ENCODE assay signal across 23 cellular contexts in genomic region chr9:21516796-21517195, GRCh38. TPM values are rescaled to one million over a fixed set of nuclear protein-coding genes. Genes with fewer than 3 reads are reported as not detected.
A peak's percentile ranks its signal among the peaks of the same experiment; 100 is the strongest.
DNase-seq lines count a peak whose midpoint lies in the region; ATAC-seq, FAIRE-seq and TF ChIP-seq lines count a peak whose summit lies in the region.
"Had no signal": no experiment of that assay in that cellular context is flagged by ENCODE, and none has a peak within 500 bp of the region (broad histone marks: within the 10 kb centered on the region; RNA-seq: fewer than 3 reads in every experiment).

No MANE protein-coding gene starts in this region.

- DNase-seq in A549 (ENCODE audit: low read depth in 1 of 2, low spot score in 1 of 2) = no peak
- no peak for DNase-seq in HFFc6
- DNase-seq in RWPE2 (ENCODE audit: low spot score) = no peak
- no peak for DNase-seq in mesothelial cell of epicardium (ENCODE audit: low spot score in 2 of 2, unreplicated experiment in 2 of 2)
- no peak for DNase-seq in T-helper 17 cell
- DNase-seq in psoas muscle = no peak
- DNase-seq: BE2C; C1 segment of cervical spinal cord; CD4-positive, CD25-positive, alpha-beta regulatory T cell; CD8-positive, alpha-beta memory T cell; COR-L47; DMS 273 treated with DMSO at 0.1 percent for 48 hours; DMS53; DND-41; EL; HCEC 1CT had no signal

- peak; percentile 8 to 27; a peak in 3 of 6 replicates for ATAC-seq in A549
- 0 out of 3 replicates have a peak, but pooled peaks have one; percentile 5 for ATAC-seq in RWPE2 (ENCODE audit: low read depth)
- no peak for ATAC-seq in T-helper 17 cell
- ATAC-seq in HG03432 (IDR thresholded peaks at IDR 0.05; ENCODE audit: unreplicated experiment) = no peak
- ATAC-seq in stimulated activated memory B cell treated with anti-CD40 and anti-IgM and Interleukin-4, amounts not matched to agents 10 μg/mL and 1 μg/mL and 100 μg/mL, for 72 hours = no peak
- no peak for ATAC-seq in psoas muscle
- ATAC-seq: GM12878 had no signal

- no peak for TF ChIP-seq RAD21 in A549 (conservative IDR thresholded peaks at IDR 0.05 in 1 of 2, IDR thresholded peaks at IDR 0.05 in 1 of 2)

- intact Hi-C loops in psoas muscle (cut with DNase I) = no loop called here

- TF ChIP-seq EP300 in A549 (IDR thresholded peaks at IDR 0.05) = no peak

- peak; percentile 65 for FAIRE-seq in A549 (lab: Jason Lieb, UNC)
- FAIRE-seq: GM12878, H54 had no signal

- H3K4me3 ChIP-seq in A549 (no peak overlapping the region), RWPE2 (ENCODE audit: severe bottlenecking) (no peak overlapping the region), psoas muscle (no peak overlapping the region)
- H3K4me3 ChIP-seq: GM12878 had no signal

- no peak overlapping the region for H3K27ac ChIP-seq in A549
- H3K27ac ChIP-seq in RWPE2 (ENCODE audit: poor library complexity, severe bottlenecking) = peak overlapping the region; percentile 30
- no peak overlapping the region for H3K27ac ChIP-seq in psoas muscle
- H3K27ac ChIP-seq: 22Rv1 had no signal

- CTCF ChIA-PET in A549 (lab: Yijun Ruan, JAX) = interaction anchor here (0.8 kb wide), 1 partner anchor 13 kb away, joined by 3 read pairs; no protein-coding TSS in a partner anchor

- TF ChIP-seq CTCF in A549 (IDR thresholded peaks at IDR 0.05) = no peak
- no peak for TF ChIP-seq CTCF in HFFc6 (IDR thresholded peaks at IDR 0.05)
- no peak for TF ChIP-seq CTCF in RWPE2 (IDR thresholded peaks at IDR 0.05; ENCODE audit: poor library complexity, severe bottlenecking)
- no peak for TF ChIP-seq CTCF in mesothelial cell of epicardium (IDR thresholded peaks at IDR 0.05; ENCODE audit: unreplicated experiment)
- no peak for TF ChIP-seq CTCF in psoas muscle (IDR thresholded peaks at IDR 0.05)

- H3K4me1 ChIP-seq in A549 (peaks cover 34% of the 10 kb centered on the region; the same call in 2 of the 3 replicates), RWPE2 (ENCODE audit: insufficient read depth, poor library complexity, severe bottlenecking) (peaks cover 16% of the 10 kb centered on the region), psoas muscle (no peaks in the 10 kb centered on the region)
- H3K4me1 ChIP-seq: BE2C had no signal

- H3K9me3 ChIP-seq in A549 (no peaks in the 10 kb centered on the region), RWPE2 (ENCODE audit: severe bottlenecking) (no peaks in the 10 kb centered on the region), T-helper 17 cell (ENCODE audit: control insufficient read depth, low read length, poor library complexity, severe bottlenecking) (no peaks in the 10 kb centered on the region), psoas muscle (no peaks in the 10 kb centered on the region)
- H3K9me3 ChIP-seq: BE2C had no signal

- WGBS in A549 (ENCODE audit: missing lambda C conversion rate) = 93% methylated on average over 3 of the region's 3 CpGs
- 79 to 81% (median 80%) methylated on average over 3 of the region's 3 CpGs for WGBS in psoas muscle, 3 donors

- H3K36me3 ChIP-seq in RWPE2 (ENCODE audit: low read depth) (peaks cover 94% of the 10 kb centered on the region), psoas muscle (ENCODE audit: insufficient read depth in 1 of 2, low read depth in 1 of 2) (no peaks in the 10 kb centered on the region)
- H3K36me3 ChIP-seq: BE2C had no signal

- H3K27ac Mint-ChIP-seq in HFFc6 = peak overlapping the region; percentile 77
- H3K27ac Mint-ChIP-seq in mesothelial cell of epicardium = peak overlapping the region; percentile 44
- H3K27ac Mint-ChIP-seq in T-helper 17 cell = no peak overlapping the region
- H3K27ac Mint-ChIP-seq in stimulated activated memory B cell treated with anti-CD40 and anti-IgM and Interleukin-4, amounts not matched to agents 10 μg/mL and 1 μg/mL and 100 μg/mL, for 72 hours = no peak overlapping the region
- H3K27ac Mint-ChIP-seq: CD4-positive, CD25-positive, alpha-beta regulatory T cell had no signal

- TF ChIP-seq POLR2A in A549 (IDR thresholded peaks at IDR 0.05; ENCODE audit: low read length) = no peak

- H3K27me3 Mint-ChIP-seq in HFFc6 (ENCODE audit: insufficient read depth) = 0 out of 2 replicates have a peak, but pooled peaks cover 2% of the 10 kb centered on the region
- H3K27me3 Mint-ChIP-seq in mesothelial cell of epicardium (ENCODE audit: low read depth) = no peaks in the 10 kb centered on the region
- no peaks in the 10 kb centered on the region for H3K27me3 Mint-ChIP-seq in T-helper 17 cell
- H3K27me3 Mint-ChIP-seq in stimulated activated memory B cell treated with anti-CD40 and anti-IgM and Interleukin-4, amounts not matched to agents 10 μg/mL and 1 μg/mL and 100 μg/mL, for 72 hours = no peaks in the 10 kb centered on the region
- H3K27me3 Mint-ChIP-seq: CD4-positive, CD25-positive, alpha-beta regulatory T cell; CD8-positive, alpha-beta memory T cell had no signal

- H3K4me1 Mint-ChIP-seq in HFFc6 (ENCODE audit: low read depth) (peaks cover 67% of the 10 kb centered on the region), mesothelial cell of epicardium (peaks cover 11% of the 10 kb centered on the region), T-helper 17 cell (no peaks in the 10 kb centered on the region)
- no peaks in the 10 kb centered on the region for H3K4me1 Mint-ChIP-seq in stimulated activated memory B cell treated with anti-CD40 and anti-IgM and Interleukin-4, amounts not matched to agents 10 μg/mL and 1 μg/mL and 100 μg/mL, for 72 hours
- H3K4me1 Mint-ChIP-seq: CD4-positive, CD25-positive, alpha-beta regulatory T cell had no signal

- H3K36me3 Mint-ChIP-seq in HFFc6 (ENCODE audit: low read depth) (peaks cover 40% of the 10 kb centered on the region), mesothelial cell of epicardium (peaks cover 7% of the 10 kb centered on the region), T-helper 17 cell (ENCODE audit: low read depth) (no peaks in the 10 kb centered on the region)
- H3K36me3 Mint-ChIP-seq in stimulated activated memory B cell treated with anti-CD40 and anti-IgM and Interleukin-4, amounts not matched to agents 10 μg/mL and 1 μg/mL and 100 μg/mL, for 72 hours = no peaks in the 10 kb centered on the region
- H3K36me3 Mint-ChIP-seq: CD4-positive, CD25-positive, alpha-beta regulatory T cell had no signal

- no peak overlapping the region for H3K4me3 Mint-ChIP-seq in HFFc6
- no peak overlapping the region for H3K4me3 Mint-ChIP-seq in mesothelial cell of epicardium
- H3K4me3 Mint-ChIP-seq in T-helper 17 cell = no peak overlapping the region
- H3K4me3 Mint-ChIP-seq in stimulated activated memory B cell treated with anti-CD40 and anti-IgM and Interleukin-4, amounts not matched to agents 10 μg/mL and 1 μg/mL and 100 μg/mL, for 72 hours = no peak overlapping the region
- H3K4me3 Mint-ChIP-seq: CD4-positive, CD25-positive, alpha-beta regulatory T cell; CD8-positive, alpha-beta memory T cell had no signal

- H3K27me3 ChIP-seq in RWPE2 (ENCODE audit: insufficient read depth, poor library complexity, severe bottlenecking) (no peaks in the 10 kb centered on the region), psoas muscle (ENCODE audit: insufficient read depth in 3 of 3, low read length in 2 of 3) (no peaks in the 10 kb centered on the region)
- H3K27me3 ChIP-seq: BE2C had no signal

- no peaks in the 10 kb centered on the region for H3K9me3 Mint-ChIP-seq in HFFc6
- peaks cover 13% of the 10 kb centered on the region for H3K9me3 Mint-ChIP-seq in mesothelial cell of epicardium
- peaks cover 3% of the 10 kb centered on the region for H3K9me3 Mint-ChIP-seq in stimulated activated memory B cell treated with anti-CD40 and anti-IgM and Interleukin-4, amounts not matched to agents 10 μg/mL and 1 μg/mL and 100 μg/mL, for 72 hours
- H3K9me3 Mint-ChIP-seq: CD8-positive, alpha-beta memory T cell had no signal

- POLR2A ChIA-PET in A549 (lab: Yijun Ruan, JAX) = no interaction called here

- no peak overlapping the region for H3K4me2 ChIP-seq in A549

TF ChIP-seq in A549, 52 proteins besides CTCF, POLR2A, EP300 and RAD21:
- TF ChIP-seq RCOR1 (IDR thresholded peaks at IDR 0.05; ENCODE audit: low read depth, low read length) = no peak
- no peak for TF ChIP-seq RARB (CRISPR knock-in tag; IDR thresholded peaks at IDR 0.05)
- TF ChIP-seq HOXA7 (CRISPR knock-in tag; IDR thresholded peaks at IDR 0.05) = 0 out of 2 replicates have a peak, but pooled peaks have one; percentile 21
- no peak for TF ChIP-seq POLR2AphosphoS2 (conservative IDR thresholded peaks at IDR 0.05; ENCODE audit: low read length)
- no peak for TF ChIP-seq KDM5A (IDR thresholded peaks at IDR 0.05)
- TF ChIP-seq HEYL (CRISPR knock-in tag; IDR thresholded peaks at IDR 0.05) = no peak
- TF ChIP-seq EHF (CRISPR knock-in tag; IDR thresholded peaks at IDR 0.05) = no peak
- TF ChIP-seq CBX2 (IDR thresholded peaks at IDR 0.05; ENCODE audit: borderline replicate concordance, low read depth) = no peak

RNA-seq across cellular contexts. Expression of gene IFNE, which starts 34.7 kb away (rescaled TPM):
- 3.1 and 4.3 TPM in 2 replicates for polyA plus RNA-seq in A549 (2011; rRNA removed)
- polyA plus RNA-seq in A549 (2012; cell fraction: cytosol; rRNA removed) = 0.13 and 0.20 TPM in 2 replicates
- 1.3 and 1.8 TPM in 2 replicates for polyA plus RNA-seq in A549 (2012; cell fraction: nucleus; rRNA removed)
- polyA plus RNA-seq in A549 (2017; fragmentation: RNase III; extraction: RNeasy Plus Mini Kit Qiagen cat#74134 plus additional on column Dnase treatment) = 2.3 to 2.5 TPM (median 2.4 TPM) in 3 replicates
- 1.4 and 2.9 TPM in 2 replicates for polyA minus RNA-seq in A549 (2011; rRNA and poly(A)+ RNA removed)
- total RNA-seq in HFFc6 (2021; fragmentation: NEBNext Ultra II Directional; extraction: Animal tissue kit (Norgen Biotek cat#: 25700)) = 1 to 10 TPM in 3 of 6 experiments, under 1 TPM in 3; 0.74 to 2.3 (median 0.93) TPM
- total RNA-seq in mesothelial cell of epicardium = 1.6 to 2.0 TPM (median 1.7 TPM) in 3 replicates
- total RNA-seq in T-helper 17 cell = not detected
- total RNA-seq in psoas muscle = not detected
- polyA plus RNA-seq in psoas muscle = not detected
- total RNA-seq: A673; CD4-positive, CD25-positive, alpha-beta regulatory T cell; G401; GM12878 had no signal
- polyA plus RNA-seq: CD4-positive, CD25-positive, alpha-beta regulatory T cell; CD8-positive, alpha-beta memory T cell; GM12878 had no signal

Comparison
In these comparisons a context has a peak if more than half of its experiments do, and no peak if none do; other contexts are left out.
1. ATAC-seq: peak in A549 (2 of 2) and RWPE2 (single experiment); none in T-helper 17 cell (single experiment), HG03432 (single experiment), stimulated activated memory B cell treated with anti-CD40 and anti-IgM and Interleukin-4, amounts not matched to agents 10 μg/mL and 1 μg/mL and 100 μg/mL, for 72 hours (single experiment) and psoas muscle (0 of 4).
2. H3K27ac Mint-ChIP-seq: peak in HFFc6 (single experiment) and mesothelial cell of epicardium (single experiment); none in T-helper 17 cell (single experiment) and stimulated activated memory B cell treated with anti-CD40 and anti-IgM and Interleukin-4, amounts not matched to agents 10 μg/mL and 1 μg/mL and 100 μg/mL, for 72 hours (single experiment).